In the genomic region with DNA sequence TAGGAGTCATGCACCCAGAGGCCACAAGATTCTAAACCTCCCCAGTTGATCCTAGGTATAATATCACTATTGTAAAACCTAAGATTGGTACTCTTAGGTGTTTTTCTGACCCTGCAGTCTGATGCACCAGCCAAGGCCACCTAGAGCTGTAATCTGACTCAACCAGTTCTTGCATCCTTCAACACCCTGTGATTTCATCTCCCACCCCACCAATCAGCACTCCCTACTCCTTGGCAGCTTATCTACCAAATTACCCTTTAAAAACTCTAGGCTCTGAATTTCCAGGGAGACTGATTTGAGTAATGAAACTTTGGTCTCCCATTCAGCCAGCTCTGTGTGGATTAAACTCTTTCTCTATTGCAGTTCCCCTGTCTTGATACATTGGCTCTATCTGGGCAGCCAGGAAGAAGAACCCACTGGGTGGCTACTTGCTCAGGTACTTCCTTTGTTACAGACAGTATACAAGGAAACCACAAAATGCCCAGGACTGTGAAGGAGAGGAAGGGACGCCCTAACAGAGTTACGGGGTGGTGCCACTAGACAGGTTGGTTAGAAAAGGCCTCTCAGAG, we compare ENCODE assay signal across 22 cellular contexts. TPM values are rescaled to one million over a fixed set of nuclear protein-coding genes. Genes with fewer than 3 reads are reported as not detected.
DNase-seq lines count a peak whose midpoint lies in the region; ATAC-seq and TF ChIP-seq lines count a peak whose summit lies in the region.
"Had no signal": no experiment of that assay in that cellular context is flagged by ENCODE, and none has a peak within 500 bp of the region (broad histone marks: within the 10 kb centered on the region; RNA-seq: fewer than 3 reads in every experiment).

No MANE protein-coding gene starts in this region.

- CTCF ChIA-PET in Caco-2 (lab: Charles Lee): interaction anchor here (1.7 kb wide), 1 partner anchor 9 kb away, joined by 11 read pairs; no protein-coding TSS in a partner anchor

- H3K4me3 ChIP-seq in Caco-2 (ENCODE audit: low read depth, low read length): no peak overlapping the region
- H3K4me3 ChIP-seq in uterus: no peak overlapping the region
- H3K4me3 ChIP-seq: sigmoid colon had no signal

- H3K27ac ChIP-seq in uterus: no peak overlapping the region

- H3K27me3 Mint-ChIP-seq in Caco-2 (ENCODE audit: insufficient read depth, unreplicated experiment): no peaks in the 10 kb centered on the region
- H3K27me3 Mint-ChIP-seq in T-helper 17 cell: no peaks in the 10 kb centered on the region
- H3K27me3 Mint-ChIP-seq in glutamatergic neuron (ENCODE audit: unreplicated experiment): peaks cover 6% of the 10 kb centered on the region
- H3K27me3 Mint-ChIP-seq in osteocyte (ENCODE audit: unreplicated experiment): peaks cover 2% of the 10 kb centered on the region

- H3K4me1 Mint-ChIP-seq in Caco-2 (ENCODE audit: low read depth, unreplicated experiment): no peaks in the 10 kb centered on the region
- peaks cover 17% of the 10 kb centered on the region for H3K4me1 Mint-ChIP-seq in T-helper 17 cell
- peaks cover 11% of the 10 kb centered on the region for H3K4me1 Mint-ChIP-seq in glutamatergic neuron (ENCODE audit: low read depth, unreplicated experiment)
- peaks cover 19% of the 10 kb centered on the region for H3K4me1 Mint-ChIP-seq in osteocyte (ENCODE audit: unreplicated experiment)

- H3K27ac Mint-ChIP-seq in Caco-2 (ENCODE audit: unreplicated experiment) (peak overlapping the region; percentile 88), T-helper 17 cell (peak overlapping the region; percentile 1), glutamatergic neuron (ENCODE audit: unreplicated experiment) (peak overlapping the region; percentile 73), osteocyte (ENCODE audit: unreplicated experiment) (no peak overlapping the region)
- H3K27ac Mint-ChIP-seq: activated CD4-positive, alpha-beta memory T cell treated with anti-CD3 and anti-CD28 coated beads, Interleukin-2, amount 10 ng/mL, durations not matched to agents 7 days and 5 days had no signal

- DNase-seq in Caco-2 (no peak), T-helper 17 cell (no peak), glutamatergic neuron (no peak), osteocyte (ENCODE audit: extremely low spot score, unreplicated experiment) (no peak), uterus (no peak), SK-N-DZ (ENCODE audit: low spot score) (no peak), nucleus accumbens (lab: John Stamatoyannopoulos, UW) (no peak)
- DNase-seq: activated CD4-positive, alpha-beta memory T cell treated with anti-CD3 and anti-CD28 coated beads, Interleukin-2, amount 10 ng/mL, durations not matched to agents 7 days and 5 days; activated CD8-positive, alpha-beta memory T cell treated with anti-CD3 and anti-CD28 coated beads, Interleukin-2, amount 50 U/mL, for 48 hours; activated effector memory CD4-positive, alpha-beta T cell treated with Interleukin-2 at 50 U/mL for 16 hours; DMS153; left ventricle myocardium superior; NCI-H1417; NCI-H2081 treated with DMSO at 0.1 percent for 48 hours; NCI-H774; sigmoid colon; stimulated activated CD4-positive, alpha-beta T cell treated with anti-CD3 and anti-CD28 coated beads, Interleukin-4, amount 100 ng/mL, for 4 hours; stimulated activated naive CD4-positive, alpha-beta T cell had no signal

- H3K36me3 Mint-ChIP-seq in Caco-2 (ENCODE audit: insufficient read depth, unreplicated experiment) (peaks cover 33% of the 10 kb centered on the region), T-helper 17 cell (ENCODE audit: low read depth) (peaks cover 2% of the 10 kb centered on the region), glutamatergic neuron (ENCODE audit: unreplicated experiment) (peaks cover 13% of the 10 kb centered on the region), osteocyte (ENCODE audit: unreplicated experiment) (peaks cover 4% of the 10 kb centered on the region)

- TF ChIP-seq CTCF in Caco-2 (IDR thresholded peaks at IDR 0.05; ENCODE audit: insufficient read depth in 1 of 2, low read depth in 1 of 2, low read length in 1 of 2, severe bottlenecking in 1 of 2, unreplicated experiment in 1 of 2) (no peak), glutamatergic neuron (IDR thresholded peaks at IDR 0.05; ENCODE audit: partially characterized antibody, unreplicated experiment) (no peak), osteocyte (IDR thresholded peaks at IDR 0.05) (no peak), uterus (IDR thresholded peaks at IDR 0.05) (no peak)

- H3K4me1 ChIP-seq in Caco-2 (peaks cover 6% of the 10 kb centered on the region), uterus (no peaks in the 10 kb centered on the region)

- POLR2A ChIA-PET in Caco-2 (lab: Charles Lee): interaction anchor here (2.0 kb wide), 1 partner anchor 76 kb away, joined by 9 read pairs; no protein-coding TSS in a partner anchor

- H3K27me3 ChIP-seq in Caco-2 (replicated peaks; ENCODE audit: control insufficient read depth, insufficient read depth, low read length): no peaks in the 10 kb centered on the region
- no peaks in the 10 kb centered on the region for H3K27me3 ChIP-seq in uterus
- H3K27me3 ChIP-seq: sigmoid colon had no signal

- ATAC-seq in T-helper 17 cell: no peak
- ATAC-seq: activated CD4-positive, CD25-positive, alpha-beta regulatory T cell treated with anti-CD3 and anti-CD28 coated beads, Interleukin-2, amount 50 U/mL, for 24 hours; left ventricle myocardium superior had no signal

- H3K4me3 Mint-ChIP-seq in Caco-2 (ENCODE audit: unreplicated experiment) (peak overlapping the region; percentile 18), T-helper 17 cell (no peak overlapping the region), glutamatergic neuron (ENCODE audit: unreplicated experiment) (no peak overlapping the region), osteocyte (ENCODE audit: unreplicated experiment) (peak overlapping the region; percentile 42)

- H3K9me3 Mint-ChIP-seq in Caco-2 (ENCODE audit: unreplicated experiment) (peaks cover 9% of the 10 kb centered on the region), glutamatergic neuron (ENCODE audit: unreplicated experiment) (peaks cover 17% of the 10 kb centered on the region), osteocyte (ENCODE audit: unreplicated experiment) (peaks cover 6% of the 10 kb centered on the region)

- no peak for TF ChIP-seq POLR2A in uterus (IDR thresholded peaks at IDR 0.05)

- intact Hi-C loops in Caco-2 (cut with micrococcal nuclease; ENCODE audit: unreplicated experiment): no loop called here
- intact Hi-C loops in uterus (cut with DNase I; ENCODE audit: low total_unique reads): no loop called here

- BruUV-seq in Caco-2 (replicated peaks; lab: Mats Ljungman, UMichigan): no TSS peak

- H3K9me3 ChIP-seq in Caco-2: peaks cover 7% of the 10 kb centered on the region; the same call in 1 of the 2 replicates
- peaks cover 9% of the 10 kb centered on the region for H3K9me3 ChIP-seq in T-helper 17 cell (ENCODE audit: control insufficient read depth, low read length, poor library complexity, severe bottlenecking)
- no peaks in the 10 kb centered on the region for H3K9me3 ChIP-seq in uterus
- H3K9me3 ChIP-seq: sigmoid colon had no signal

- H3K36me3 ChIP-seq in Caco-2 (ENCODE audit: control insufficient read depth, insufficient read depth, low read length) (no peaks in the 10 kb centered on the region; the same call in 1 of the 2 replicates), uterus (no peaks in the 10 kb centered on the region)
- H3K36me3 ChIP-seq: sigmoid colon had no signal

RNA-seq across cellular contexts. Expression of a gene that starts 1.2 kb away (rescaled TPM):
- 45.0 and 51.7 TPM in 2 replicates for total RNA-seq in Caco-2 (2022)
- 10 to 100 TPM; 20.2 to 29.5 TPM for total RNA-seq in T-helper 17 cell
- total RNA-seq in glutamatergic neuron (ENCODE audit: unreplicated experiment): 51.6 TPM
- 28.5 and 28.9 TPM in 2 replicates for total RNA-seq in osteocyte
- total RNA-seq in uterus: 10 to 100 TPM in 2 of 4 donors, 1 to 10 TPM in 2; 5.0 to 40.6 (median 11.1) TPM
- polyA plus RNA-seq in SK-N-DZ (2014; cell fraction: cytosol; rRNA removed): 29.1 and 33.1 TPM in 2 replicates
- polyA plus RNA-seq in SK-N-DZ (2014; cell fraction: nucleus; rRNA removed): 11.1 and 15.7 TPM in 2 replicates
- total RNA-seq: HT-29 had no signal

RNA-seq across cellular contexts. Expression of a gene that starts 16.3 kb away (rescaled TPM):
- total RNA-seq in Caco-2 (2022) (0.11 and 0.19 TPM in 2 replicates), T-helper 17 cell (under 1 TPM; 0.08 to 0.20 TPM), glutamatergic neuron (ENCODE audit: unreplicated experiment) (0.83 TPM), osteocyte (0.08 and 0.26 TPM in 2 replicates), uterus (under 1 TPM in 3 of 4 donors, not detected in 1; 0.26 to 0.35 (median 0.30) TPM)
- 0.06 TPM in 1 of 2 replicates, not detected in the other for polyA plus RNA-seq in SK-N-DZ (2014; cell fraction: cytosol; rRNA removed)
- 0.08 TPM in 1 of 2 replicates, not detected in the other for polyA plus RNA-seq in SK-N-DZ (2014; cell fraction: nucleus; rRNA removed)
- total RNA-seq: HT-29, MCF 10A had no signal
- polyA plus RNA-seq: keratinocyte had no signal

Comparison
In these comparisons a context has a peak if more than half of its experiments do, and no peak if none do; other contexts are left out.
1. H3K4me3 Mint-ChIP-seq: peak in Caco-2 (single experiment) and osteocyte (single experiment); none in T-helper 17 cell (single experiment) and glutamatergic neuron (single experiment).